In genomic region chr1:58745666-58746065, GRCh38 we compare ENCODE assay signal across 16 cellular contexts. TPM values are rescaled to one million over a fixed set of nuclear protein-coding genes. Genes with fewer than 3 reads are reported as not detected.
DNase-seq lines count a peak whose midpoint lies in the region; ATAC-seq and TF ChIP-seq lines count a peak whose summit lies in the region.
"Had no signal": no experiment of that assay in that cellular context is flagged by ENCODE, and none has a peak within 500 bp of the region (broad histone marks: within the 10 kb centered on the region; RNA-seq: fewer than 3 reads in every experiment).

No MANE protein-coding gene starts in this region.

- peak; percentile 86 for ATAC-seq in esophagus mucosa
- peak; percentile 52 for ATAC-seq in mucosa of descending colon

- H3K4me1 ChIP-seq in breast epithelium = no peaks in the 10 kb centered on the region
- no peaks in the 10 kb centered on the region for H3K4me1 ChIP-seq in mucosa of descending colon (ENCODE audit: low read depth)
- no peaks in the 10 kb centered on the region for H3K4me1 ChIP-seq in uterus
- H3K4me1 ChIP-seq: BE2C had no signal

- peak overlapping the region; percentile 0 for H3K27ac Mint-ChIP-seq in MCF 10A (ENCODE audit: low read depth, unreplicated experiment)

- CTCF ChIA-PET in MCF 10A (lab: Yijun Ruan, JAX) = interaction anchor here (0.9 to 1.1 kb wide), 2 partner anchors 173 to 595 kb away, joined by 3 read pairs; no protein-coding TSS in a partner anchor

- peaks cover 6% of the 10 kb centered on the region for H3K36me3 Mint-ChIP-seq in MCF 10A (ENCODE audit: insufficient read depth, unreplicated experiment)

- H3K9me3 Mint-ChIP-seq in MCF 10A (ENCODE audit: unreplicated experiment) = no peaks in the 10 kb centered on the region

- H3K27me3 ChIP-seq in breast epithelium (no peaks in the 10 kb centered on the region), uterus (no peaks in the 10 kb centered on the region)
- H3K27me3 ChIP-seq: BE2C had no signal

- H3K4me1 Mint-ChIP-seq in MCF 10A (ENCODE audit: insufficient read depth, unreplicated experiment) = peaks cover 14% of the 10 kb centered on the region

- no TSS peak for BruUV-seq in MCF 10A (replicated peaks; lab: Mats Ljungman, UMichigan)

- no peak overlapping the region for H3K4me3 ChIP-seq in breast epithelium
- no peak overlapping the region for H3K4me3 ChIP-seq in mucosa of descending colon
- H3K4me3 ChIP-seq in uterus = no peak overlapping the region

- H3K9me3 ChIP-seq in breast epithelium = no peaks in the 10 kb centered on the region
- H3K9me3 ChIP-seq in mucosa of descending colon = no peaks in the 10 kb centered on the region
- no peaks in the 10 kb centered on the region for H3K9me3 ChIP-seq in uterus
- H3K9me3 ChIP-seq: BE2C had no signal

- intact Hi-C loops in MCF 10A (cut with micrococcal nuclease) = loop anchor here (10.0 kb wide), 1 partner anchor 1199 kb away; no protein-coding TSS in a partner anchor
- intact Hi-C loops in breast epithelium (cut with DNase I; ENCODE audit: low total_unique reads) = no loop called here
- intact Hi-C loops in mucosa of descending colon (cut with DNase I, micrococcal nuclease) = loop anchor here in 1 of 2 donors (10.0 kb wide), 2 partner anchors 959 to 1009 kb away; no protein-coding TSS in a partner anchor
- intact Hi-C loops in uterus (cut with DNase I; ENCODE audit: low total_unique reads) = no loop called here

- H3K27ac ChIP-seq in breast epithelium = no peak overlapping the region
- H3K27ac ChIP-seq in uterus = no peak overlapping the region

- H3K4me3 Mint-ChIP-seq in MCF 10A (ENCODE audit: unreplicated experiment) = no peak overlapping the region

- POLR2A ChIA-PET in MCF 10A (lab: Yijun Ruan, JAX) = interaction anchor here (0.9 kb wide), 1 partner anchor 20 kb away, joined by 3 read pairs; no protein-coding TSS in a partner anchor

- no peaks in the 10 kb centered on the region for H3K27me3 Mint-ChIP-seq in MCF 10A (ENCODE audit: insufficient read depth, unreplicated experiment)

- DNase-seq in MCF 10A (ENCODE audit: unreplicated experiment) (no peak), breast epithelium (ENCODE audit: low spot score in 2 of 2) (no peak), SW480 (ENCODE audit: low spot score) (peak; percentile 17), mucosa of descending colon (no peak), NCI-H2227 (lab: John Stamatoyannopoulos, UW; ENCODE audit: unreplicated experiment) (no peak), uterus (no peak)
- no peak for DNase-seq in activated CD8-positive, alpha-beta memory T cell treated with anti-CD3 and anti-CD28 coated beads, Interleukin-2, amount 50 U/mL, for 4 hours
- DNase-seq: BE2C, EL, GF-D8, NCI-H1092 treated with DMSO at 0.1 percent for 48 hours, NCI-H1436 treated with DMSO at 0.1 percent for 48 hours, NCI-H1930, NCI-H524 treated with DMSO at 0.1 percent for 48 hours, Right ventricle myocardium superior had no signal

- TF ChIP-seq POLR2A in breast epithelium (IDR thresholded peaks at IDR 0.05) (no peak), uterus (IDR thresholded peaks at IDR 0.05) (no peak)

- TF ChIP-seq CTCF in MCF 10A (IDR thresholded peaks at IDR 0.05; ENCODE audit: unreplicated experiment) (no peak), breast epithelium (IDR thresholded peaks at IDR 0.05) (no peak), mucosa of descending colon (IDR thresholded peaks at IDR 0.05) (no peak), uterus (IDR thresholded peaks at IDR 0.05) (no peak)

- H3K36me3 ChIP-seq in breast epithelium (no peaks in the 10 kb centered on the region), mucosa of descending colon (ENCODE audit: low read depth) (no peaks in the 10 kb centered on the region), uterus (no peaks in the 10 kb centered on the region)
- H3K36me3 ChIP-seq: BE2C had no signal

RNA-seq across cellular contexts. Expression of gene JUN, which starts 38.2 kb away (rescaled TPM):
- total RNA-seq in MCF 10A (2022) (60.6 and 71.5 TPM in 2 replicates), breast epithelium (100 to 1,000 TPM; 119 to 880 (median 379) TPM), esophagus mucosa (41.7 TPM), mucosa of descending colon (100 to 1,000 TPM; 138 to 303 (median 153) TPM), uterus (100 to 1,000 TPM; 154 to 246 (median 239) TPM)

RNA-seq across cellular contexts. Expression of gene MYSM1, which starts 45.8 kb away (rescaled TPM):
- total RNA-seq in MCF 10A (2022) (22.0 and 25.0 TPM in 2 replicates), breast epithelium (10 to 100 TPM; 24.8 to 54.0 (median 52.4) TPM), esophagus mucosa (15.3 TPM), mucosa of descending colon (10 to 100 TPM; 40.8 to 51.7 (median 42.5) TPM), uterus (10 to 100 TPM; 14.4 to 61.3 (median 46.5) TPM)
